ENCODE assay signal across 20 cellular contexts in genomic region chr3:55118453-55118852, GRCh38.
A peak's percentile ranks its signal among the peaks of the same experiment; 100 is the strongest.
DNase-seq lines count a peak whose midpoint lies in the region; ATAC-seq, FAIRE-seq and TF ChIP-seq lines count a peak whose summit lies in the region.
"Had no signal": no experiment of that assay in that cellular context is flagged by ENCODE, and none has a peak within 500 bp of the region (broad histone marks: within the 10 kb centered on the region; RNA-seq: fewer than 3 reads in every experiment).

No MANE protein-coding gene starts in this region.

- H2AFZ ChIP-seq in HepG2 (ENCODE audit: low read length): no peak overlapping the region

- intact Hi-C loops in HepG2 (cut with micrococcal nuclease; ENCODE audit: unreplicated experiment): no loop called here
- intact Hi-C loops in right lobe of liver (cut with DNase I): no loop called here

- H3K4me3 ChIP-seq in HepG2 (replicated peaks in 1 of 3; ENCODE audit: insufficient read depth in 1 of 3, low read depth in 2 of 3, low read length in 3 of 3) (no peak overlapping the region), right lobe of liver (no peak overlapping the region), fibroblast of villous mesenchyme (ENCODE audit: low read depth, low read length) (no peak overlapping the region)
- H3K4me3 ChIP-seq: A549; BLaER1 treated with 17β-estradiol and CSF1 and Interleukin-3, amounts not matched to agents 10 nM and 100 nM had no signal

- no peaks in the 10 kb centered on the region for H3K79me2 ChIP-seq in HepG2 (ENCODE audit: insufficient read depth, low read length)

- FAIRE-seq in HepG2 (lab: Jason Lieb, UNC): no peak
- FAIRE-seq: A549, D721Med, GM12891, GM19239 had no signal

- POLR2A ChIA-PET in HepG2 (lab: Yijun Ruan, JAX) (no interaction called here), GM10248 (lab: Yijun Ruan, JAX) (no interaction called here)

- DNase-seq in HepG2 (ENCODE audit: low spot score) (no peak), right lobe of liver (no peak), fibroblast of villous mesenchyme (ENCODE audit: low read depth) (peak; percentile 74), NCI-H1694 treated with DMSO at 0.1 percent for 48 hours (lab: John Stamatoyannopoulos, UW) (no peak), GM10248 (ENCODE audit: extremely low spot score) (no peak)
- DNase-seq: AML-193; Caco-2; Calu3; CD4-positive, alpha-beta T cell; CD8-positive, alpha-beta T cell; DMS79 treated with DMSO at 0.1 percent for 48 hours; EL; GDM1 had no signal

- H3K27ac ChIP-seq in HepG2 (ENCODE audit: extremely low read length, insufficient read depth, low read length): no peak overlapping the region
- H3K27ac ChIP-seq in right lobe of liver: no peak overlapping the region
- H3K27ac ChIP-seq: 22Rv1; A549; BLaER1 treated with 17β-estradiol and CSF1 and Interleukin-3, amounts not matched to agents 10 nM and 100 nM; C4-2B had no signal

- TF ChIP-seq EP300 in HepG2 (IDR thresholded peaks at IDR 0.05; ENCODE audit: low read depth in 2 of 2, low read length in 2 of 2) (no peak), HepG2 (CRISPR knock-in tag; IDR thresholded peaks at IDR 0.05; ENCODE audit: borderline replicate concordance) (no peak)

- TF ChIP-seq POLR2A in HepG2 (IDR thresholded peaks at IDR 0.05; ENCODE audit: insufficient read depth in 1 of 2, low read depth in 2 of 2, low read length in 2 of 2) (no peak), right lobe of liver (IDR thresholded peaks at IDR 0.05) (no peak)

- H3K9ac ChIP-seq in HepG2 (ENCODE audit: insufficient read depth, low read depth, low read length): no peak overlapping the region
- H3K9ac ChIP-seq: BLaER1 treated with 17β-estradiol and CSF1 and Interleukin-3, amounts not matched to agents 10 nM and 100 nM had no signal

- in situ Hi-C loops in HepG2 (cut with HindIII; ENCODE audit: extremely low pct_ligation_motif_present, low pct_unique_long_range_greater_than_20kb): no loop called here

- no peak for TF ChIP-seq CTCF in HepG2 (CRISPR knock-in tag; IDR thresholded peaks at IDR 0.05)
- TF ChIP-seq CTCF in right lobe of liver (IDR thresholded peaks at IDR 0.05): no peak
- no peak for TF ChIP-seq CTCF in fibroblast of villous mesenchyme (IDR thresholded peaks at IDR 0.05; ENCODE audit: insufficient read depth, low read depth, low read length)
- TF ChIP-seq CTCF in GM10248 (IDR thresholded peaks at IDR 0.05; ENCODE audit: control extremely low read depth, extremely low read depth, low read depth, missing control alignments): no peak

- no peak for ATAC-seq in HepG2
- ATAC-seq in right lobe of liver: no peak
- ATAC-seq: A549; CD8-positive, alpha-beta T cell had no signal

- no peak overlapping the region for H3K4me2 ChIP-seq in HepG2 (ENCODE audit: low read depth, low read length)
- H3K4me2 ChIP-seq: A549; BLaER1 treated with 17β-estradiol and CSF1 and Interleukin-3, amounts not matched to agents 10 nM and 100 nM had no signal

- CTCF ChIA-PET in HepG2 (lab: Yijun Ruan, JAX; ENCODE audit: low intra/inter-chr PET ratio, low total read pairs) (no interaction called here), GM10248 (lab: Yijun Ruan, JAX) (no interaction called here)

- H3K27me3 ChIP-seq in HepG2 (ENCODE audit: control insufficient read depth in 1 of 2, insufficient read depth in 2 of 2, low read length in 2 of 2): no peaks in the 10 kb centered on the region
- H3K27me3 ChIP-seq in right lobe of liver: no peaks in the 10 kb centered on the region
- H3K27me3 ChIP-seq: BLaER1 treated with 17β-estradiol and CSF1 and Interleukin-3, amounts not matched to agents 10 nM and 100 nM had no signal

- H3K36me3 ChIP-seq in HepG2 (replicated peaks in 1 of 2; ENCODE audit: control insufficient read depth in 1 of 2, insufficient read depth in 2 of 2, low read length in 2 of 2) (no peaks in the 10 kb centered on the region), right lobe of liver (no peaks in the 10 kb centered on the region)
- H3K36me3 ChIP-seq: BLaER1 treated with 17β-estradiol and CSF1 and Interleukin-3, amounts not matched to agents 10 nM and 100 nM had no signal

- H4K20me1 ChIP-seq in HepG2 (ENCODE audit: insufficient read depth, low read length): no peaks in the 10 kb centered on the region
- H4K20me1 ChIP-seq: BLaER1 treated with 17β-estradiol and CSF1 and Interleukin-3, amounts not matched to agents 10 nM and 100 nM had no signal

- TF ChIP-seq RAD21 in HepG2 (CRISPR knock-in tag; IDR thresholded peaks at IDR 0.05): no peak

- no TSS peak for BruUV-seq in HepG2 (replicated peaks; lab: Mats Ljungman, UMichigan)

- no peaks in the 10 kb centered on the region for H3K9me3 ChIP-seq in HepG2 (ENCODE audit: low read length)
- no peaks in the 10 kb centered on the region for H3K9me3 ChIP-seq in right lobe of liver
- H3K9me3 ChIP-seq: A549; BLaER1 treated with 17β-estradiol and CSF1 and Interleukin-3, amounts not matched to agents 10 nM and 100 nM; Caco-2 had no signal

- H3K4me1 ChIP-seq in HepG2 (ENCODE audit: insufficient read depth, low read length) (no peaks in the 10 kb centered on the region), right lobe of liver (no peaks in the 10 kb centered on the region)
- H3K4me1 ChIP-seq: A549; BLaER1 treated with 17β-estradiol and CSF1 and Interleukin-3, amounts not matched to agents 10 nM and 100 nM; Caco-2 had no signal

- WGBS in HepG2 (ENCODE audit: low lambda C conversion rate): 27% methylated on average over 5 of the region's 5 CpGs
- WGBS in right lobe of liver (ENCODE audit: insufficient coverage, low coverage, low lambda C conversion rate, missing lambda C conversion rate): 63% methylated on average over 5 of the region's 5 CpGs

TF ChIP-seq in HepG2, 621 proteins besides CTCF, POLR2A, EP300 and RAD21:
- no peak for TF ChIP-seq AGO2 (optimal IDR thresholded peaks at IDR 0.05; ENCODE audit: low read depth, low read length)
- no peak for TF ChIP-seq ZNF605 (CRISPR knock-in tag; IDR thresholded peaks at IDR 0.05)
- TF ChIP-seq CEBPB (IDR thresholded peaks at IDR 0.05; ENCODE audit: borderline replicate concordance, low read depth, low read length): peak; percentile 30; the same call in 1 of the 2 replicates
- no peak for TF ChIP-seq PHF20 (CRISPR knock-in tag; IDR thresholded peaks at IDR 0.05)
- TF ChIP-seq KLF15 (CRISPR knock-in tag; IDR thresholded peaks at IDR 0.05; ENCODE audit: borderline replicate concordance): no peak
- no peak for TF ChIP-seq HNRNPUL1 (IDR thresholded peaks at IDR 0.05; ENCODE audit: low read depth, low read length)
- TF ChIP-seq ZNF598 (CRISPR knock-in tag; IDR thresholded peaks at IDR 0.05; ENCODE audit: borderline replicate concordance): no peak
- no peak for TF ChIP-seq BRF2 (CRISPR knock-in tag; IDR thresholded peaks at IDR 0.05)
